ENCODE assay signal across 8 cellular contexts in the genomic region with DNA sequence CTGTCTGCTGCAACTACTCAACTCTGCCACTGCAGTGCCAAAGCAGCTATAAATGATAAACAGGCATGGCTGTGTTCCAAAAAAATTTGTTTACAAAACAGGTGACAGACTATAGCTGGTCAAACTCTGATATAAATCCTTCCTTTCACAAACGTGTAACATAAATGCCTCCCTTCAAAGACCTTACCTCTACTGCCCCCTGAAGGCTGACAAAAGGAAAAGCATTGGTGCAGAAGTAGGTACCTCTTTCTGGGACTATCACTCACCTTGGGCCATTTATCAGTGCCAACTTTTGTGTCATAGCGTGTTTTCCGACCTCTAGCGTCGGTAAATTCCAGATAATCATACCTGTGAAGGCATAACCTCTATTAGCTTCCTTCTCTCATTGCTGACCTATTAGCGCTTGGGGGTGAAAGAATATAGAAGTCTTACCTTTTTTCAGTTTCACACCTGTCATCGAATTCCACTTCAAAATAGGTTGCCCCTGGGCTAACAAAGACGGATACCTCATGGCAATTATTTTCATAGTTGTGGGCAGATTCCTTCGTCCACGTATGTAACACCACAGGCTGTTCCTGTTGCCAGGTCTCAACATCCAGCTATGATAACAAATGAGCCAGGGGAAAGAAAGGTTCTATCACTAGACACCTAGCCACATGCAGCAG.
DNase-seq lines count a peak whose midpoint lies in the region; ATAC-seq, FAIRE-seq and TF ChIP-seq lines count a peak whose summit lies in the region.

No MANE protein-coding gene starts in this region.

- no peak overlapping the region for H2AFZ ChIP-seq in keratinocyte (ENCODE audit: control insufficient read depth, low read length)

- H3K4me1 Mint-ChIP-seq in brain, result no peaks in the 10 kb centered on the region

- dilution Hi-C loops in keratinocyte (cut with MboI; ENCODE audit: extremely low pct_ligation_motif_present, low sequenced_read_pairs), result no loop called here

- 78% methylated on average over 10 of the region's 10 CpGs for WGBS in thyroid gland, 2 donors

- TF ChIP-seq POLR2A in GM12891 (IDR thresholded peaks at IDR 0.05; ENCODE audit: low read depth, low read length), result no peak
- no peak for TF ChIP-seq POLR2A in thyroid gland (IDR thresholded peaks at IDR 0.05)

- H3K4me1 ChIP-seq in BLaER1 treated with 17β-estradiol and CSF1 and Interleukin-3, amounts not matched to agents 10 nM and 100 nM, result peaks cover 0 to 20% (median 10%) of the 10 kb centered on the region in 10 experiments; a peak in 12 of 20 replicates
- H3K4me1 ChIP-seq in keratinocyte (ENCODE audit: control insufficient read depth, extremely low read depth, insufficient read depth, low read length), result no peaks in the 10 kb centered on the region
- H3K4me1 ChIP-seq in thyroid gland, result no peaks in the 10 kb centered on the region

- no peaks in the 10 kb centered on the region for H3K27me3 Mint-ChIP-seq in brain

- peak overlapping the region in 6 of 11 experiments; percentile 48 to 82 (median 58); a peak in 10 of 22 replicates for H3K4me2 ChIP-seq in BLaER1 treated with 17β-estradiol and CSF1 and Interleukin-3, amounts not matched to agents 10 nM and 100 nM
- no peak overlapping the region for H3K4me2 ChIP-seq in keratinocyte (ENCODE audit: control insufficient read depth, extremely low read depth, insufficient read depth, low read depth, low read length)

- no peaks in the 10 kb centered on the region for H3K9me3 Mint-ChIP-seq in brain

- DNase-seq in GM12891 (ENCODE audit: insufficient read length, low spot score) (peak; percentile 23), NCI-H2227 (lab: John Stamatoyannopoulos, UW; ENCODE audit: unreplicated experiment) (peak; percentile 35), keratinocyte (ENCODE audit: low read depth, low spot score) (peak; percentile 15), thyroid gland (no peak)

- H3K36me3 Mint-ChIP-seq in brain, result peaks cover 83% of the 10 kb centered on the region

- H3K27ac ChIP-seq in BLaER1 treated with 17β-estradiol and CSF1 and Interleukin-3, amounts not matched to agents 10 nM and 100 nM, result peak overlapping the region in 2 of 11 experiments; percentile 21 to 43; a peak in 2 of 22 replicates
- no peak overlapping the region for H3K27ac ChIP-seq in keratinocyte (ENCODE audit: control insufficient read depth, insufficient read depth, low read length)
- no peak overlapping the region for H3K27ac ChIP-seq in thyroid gland

- FAIRE-seq in GM12891 (lab: Jason Lieb, UNC) (no peak), keratinocyte (lab: Jason Lieb, UNC) (peak; percentile 80)

- H3K36me3 ChIP-seq in BLaER1 treated with 17β-estradiol and CSF1 and Interleukin-3, amounts not matched to agents 10 nM and 100 nM, result peaks cover 89 to 100% (median 95%) of the 10 kb centered on the region in 11 experiments
- H3K36me3 ChIP-seq in keratinocyte (ENCODE audit: control insufficient read depth in 2 of 2, extremely low read depth in 1 of 2, insufficient read depth in 2 of 2, low read length in 2 of 2), result peaks cover 37 to 44% of the 10 kb centered on the region in 2 experiments
- H3K36me3 ChIP-seq in thyroid gland, result peaks cover 78 to 86% of the 10 kb centered on the region in 2 donors

- no peaks in the 10 kb centered on the region for H3K9me1 ChIP-seq in keratinocyte (ENCODE audit: control insufficient read depth, extremely low read depth, insufficient read depth, low read length)

- no peaks in the 10 kb centered on the region for H3K79me2 ChIP-seq in keratinocyte (ENCODE audit: control insufficient read depth, insufficient read depth, low read length)

- H3K9me3 ChIP-seq in BLaER1 treated with 17β-estradiol and CSF1 and Interleukin-3, amounts not matched to agents 10 nM and 100 nM (replicated peaks in 1 of 11), result no peaks in the 10 kb centered on the region
- H3K9me3 ChIP-seq in keratinocyte (ENCODE audit: control insufficient read depth, low read depth, low read length), result no peaks in the 10 kb centered on the region
- H3K9me3 ChIP-seq in thyroid gland, result no peaks in the 10 kb centered on the region

- no peaks in the 10 kb centered on the region for H3K27me3 ChIP-seq in BLaER1 treated with 17β-estradiol and CSF1 and Interleukin-3, amounts not matched to agents 10 nM and 100 nM
- no peaks in the 10 kb centered on the region for H3K27me3 ChIP-seq in keratinocyte (ENCODE audit: control insufficient read depth, extremely low read depth, insufficient read depth, low read length)
- no peaks in the 10 kb centered on the region for H3K27me3 ChIP-seq in thyroid gland

- H3K27ac Mint-ChIP-seq in brain, result peak overlapping the region in 2 of 5 experiments; percentile 35 to 67

- no peak overlapping the region for H3K4me3 ChIP-seq in BLaER1 treated with 17β-estradiol and CSF1 and Interleukin-3, amounts not matched to agents 10 nM and 100 nM
- H3K4me3 ChIP-seq in keratinocyte (ENCODE audit: control insufficient read depth in 2 of 3, extremely low read depth in 1 of 3, insufficient read depth in 2 of 3, low read depth in 1 of 3, low read length in 3 of 3) (no peak overlapping the region), thyroid gland (replicated peaks in 1 of 3) (no peak overlapping the region)

- peak; percentile 68 to 76 for TF ChIP-seq CTCF in brain (conservative IDR thresholded peaks at IDR 0.05)
- peak; percentile 52 to 72 (median 57) for TF ChIP-seq CTCF in keratinocyte (optimal IDR thresholded peaks at IDR 0.05 in 1 of 3, IDR thresholded peaks at IDR 0.05 in 1 of 3, conservative IDR thresholded peaks at IDR 0.05 in 1 of 3; ENCODE audit: extremely low read depth in 1 of 3, insufficient read depth in 2 of 3, low read length in 3 of 3)
- peak in 4 of 6 experiments; percentile 39 to 55 (median 45) for TF ChIP-seq CTCF in thyroid gland (IDR thresholded peaks at IDR 0.05)

- intact Hi-C loops in thyroid gland (cut with DNase I), result loop anchor here (10.0 kb wide), 1 partner anchor 140 kb away; no protein-coding TSS in a partner anchor

- H3K9ac ChIP-seq in BLaER1 treated with 17β-estradiol and CSF1 and Interleukin-3, amounts not matched to agents 10 nM and 100 nM, result no peak overlapping the region
- H3K9ac ChIP-seq in keratinocyte (ENCODE audit: control insufficient read depth, extremely low read depth, insufficient read depth, low read length), result no peak overlapping the region

- peak; percentile 25 for ATAC-seq in HG02938 (IDR thresholded peaks at IDR 0.05; ENCODE audit: unreplicated experiment)
- ATAC-seq in HG03460 (IDR thresholded peaks at IDR 0.05; ENCODE audit: unreplicated experiment), result no peak

- H4K20me1 ChIP-seq in BLaER1 treated with 17β-estradiol and CSF1 and Interleukin-3, amounts not matched to agents 10 nM and 100 nM, result peaks cover 0 to 32% (median 7%) of the 10 kb centered on the region in 11 experiments; a peak in 12 of 22 replicates
- no peaks in the 10 kb centered on the region for H4K20me1 ChIP-seq in keratinocyte (ENCODE audit: control insufficient read depth, extremely low read depth, insufficient read depth, low read length)

- no peak overlapping the region for H3K4me3 Mint-ChIP-seq in brain

TF ChIP-seq in GM12891, 5 proteins besides CTCF, POLR2A, EP300 and RAD21:
- TF ChIP-seq POLR2AphosphoS5 (IDR thresholded peaks at IDR 0.05; ENCODE audit: low read depth, low read length), result no peak
- TF ChIP-seq TAF1 (IDR thresholded peaks at IDR 0.05; ENCODE audit: low read depth, low read length), result no peak
TF ChIP-seq in GM12891: peak in this region for 0.

Comparison
In these comparisons a context has a peak if more than half of its experiments do, and no peak if none do; other contexts are left out.
1. DNase-seq: peak in GM12891 (single experiment), NCI-H2227 (single experiment) and keratinocyte (single experiment); none in thyroid gland (0 of 2).
2. Peak in every context shown above with its lines, with median percentiles within 50 percentile points of each other: CTCF ChIP-seq.